ENCODE assay signal across 1 cellular context in the genomic region with DNA sequence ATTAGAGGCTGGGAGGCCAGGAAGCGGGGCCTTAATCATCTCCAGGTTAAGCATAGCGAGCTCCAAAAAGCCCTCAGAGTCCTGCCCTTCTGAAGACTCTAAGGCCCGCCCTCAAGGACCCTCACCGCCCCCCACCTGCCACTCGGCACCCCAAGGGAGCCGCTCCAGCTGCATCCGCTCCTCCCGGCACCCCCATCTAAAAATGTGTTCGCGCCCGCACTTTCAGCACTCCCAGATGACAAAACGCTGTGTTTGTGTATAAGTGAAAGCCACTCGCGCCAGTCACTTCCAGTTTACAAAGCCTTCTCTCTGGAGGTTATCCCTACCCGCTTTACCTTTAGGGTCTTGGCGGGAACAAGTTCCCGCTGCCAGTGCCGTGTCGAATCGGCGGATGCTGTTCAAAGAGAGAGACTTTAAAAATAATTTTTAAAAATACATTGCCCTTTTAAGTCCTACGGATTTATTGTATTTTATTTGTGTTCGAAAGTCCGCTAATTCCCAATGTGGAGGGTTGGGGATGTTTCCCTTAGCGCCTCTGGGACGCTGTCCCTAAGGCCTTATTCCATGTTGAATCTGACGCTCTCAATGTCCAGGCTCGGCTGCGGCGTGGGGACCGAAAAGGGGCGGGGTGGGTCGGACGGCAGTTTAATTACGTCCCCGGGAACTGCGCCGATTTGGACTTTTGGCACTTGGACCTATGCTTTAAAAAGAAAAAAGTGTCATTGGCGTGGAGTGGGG.
TF ChIP-seq lines count a peak whose summit lies in the region.

Gene DCLRE1A (minus strand): TSS at position 64 of the 738 bp plus-strand sequence. CDS start 900 bp downstream, outside the sequence.
Gene NHLRC2 (plus strand): TSS at position 643 of the 738 bp plus-strand sequence. CDS start 212 bp downstream, outside the sequence.

TF ChIP-seq in HEK293, 187 proteins besides CTCF, POLR2A, EP300 and RAD21 (continued from another document and continues in another):
- TF ChIP-seq ZNF501 (tag by site-specific recombination; IDR thresholded peaks at IDR 0.05): no peak
- TF ChIP-seq ZNF341 (tag by site-specific recombination; IDR thresholded peaks at IDR 0.05; ENCODE audit: low read depth): peak; percentile 78
- TF ChIP-seq MYNN (tag by site-specific recombination; IDR thresholded peaks at IDR 0.05; ENCODE audit: borderline replicate concordance): no peak
- TF ChIP-seq PRDM6 (tag by site-specific recombination; IDR thresholded peaks at IDR 0.05): no peak
- peak; percentile 20; the same call in 1 of the 2 replicates for TF ChIP-seq REST (tag by site-specific recombination; IDR thresholded peaks at IDR 0.05)
- no peak for TF ChIP-seq ZFP3 (tag by site-specific recombination; IDR thresholded peaks at IDR 0.05; ENCODE audit: low read depth)
- no peak for TF ChIP-seq ZNF830 (tag by site-specific recombination; IDR thresholded peaks at IDR 0.05; ENCODE audit: low read depth)
- TF ChIP-seq ZXDB (tag by site-specific recombination; IDR thresholded peaks at IDR 0.05): peak; percentile 72; the same call in 1 of the 2 replicates
- peak; percentile 78 for TF ChIP-seq ZBTB10 (tag by site-specific recombination; IDR thresholded peaks at IDR 0.05)
- peak; percentile 82 for TF ChIP-seq GLIS2 (tag by site-specific recombination; IDR thresholded peaks at IDR 0.05)
- TF ChIP-seq OSR2 (tag by site-specific recombination; IDR thresholded peaks at IDR 0.05): no peak
- no peak for TF ChIP-seq ZNF132 (tag by site-specific recombination; IDR thresholded peaks at IDR 0.05; ENCODE audit: borderline replicate concordance)
- TF ChIP-seq ZNF16 (tag by site-specific recombination; IDR thresholded peaks at IDR 0.05; ENCODE audit: low read depth): no peak
- TF ChIP-seq PBX3 (CRISPR knock-in tag; IDR thresholded peaks at IDR 0.05): no peak
- TF ChIP-seq ZNF837 (tag by site-specific recombination; IDR thresholded peaks at IDR 0.05): no peak
- no peak for TF ChIP-seq REPIN1 (tag by site-specific recombination; IDR thresholded peaks at IDR 0.05; ENCODE audit: low read depth)
- TF ChIP-seq GFI1B (tag by site-specific recombination; IDR thresholded peaks at IDR 0.05): no peak
- TF ChIP-seq ZNF654 (tag by site-specific recombination; IDR thresholded peaks at IDR 0.05; ENCODE audit: low read depth): no peak
- no peak for TF ChIP-seq ZNF26 (tag by site-specific recombination; IDR thresholded peaks at IDR 0.05)
- TF ChIP-seq ZNF19 (tag by site-specific recombination; IDR thresholded peaks at IDR 0.05; ENCODE audit: low read depth): no peak
- no peak for TF ChIP-seq ZNF148 (tag by site-specific recombination; IDR thresholded peaks at IDR 0.05; ENCODE audit: borderline replicate concordance)
- no peak for TF ChIP-seq ZNF155 (tag by site-specific recombination; IDR thresholded peaks at IDR 0.05)
- TF ChIP-seq ZBTB6 (tag by site-specific recombination; IDR thresholded peaks at IDR 0.05): no peak
- no peak for TF ChIP-seq ZNF621 (tag by site-specific recombination; IDR thresholded peaks at IDR 0.05)
- no peak for TF ChIP-seq ZNF280D (tag by site-specific recombination; IDR thresholded peaks at IDR 0.05)
- no peak for TF ChIP-seq ZNF202 (tag by site-specific recombination; IDR thresholded peaks at IDR 0.05; ENCODE audit: borderline replicate concordance)
- no peak for TF ChIP-seq ZNF354C (tag by site-specific recombination; IDR thresholded peaks at IDR 0.05; ENCODE audit: borderline replicate concordance, low read depth)
- no peak for TF ChIP-seq ZNF350 (tag by site-specific recombination; IDR thresholded peaks at IDR 0.05)
- no peak for TF ChIP-seq ZNF37A (tag by site-specific recombination; IDR thresholded peaks at IDR 0.05)
- peak; percentile 86; the same call in 1 of the 2 replicates for TF ChIP-seq KLF16 (tag by site-specific recombination; IDR thresholded peaks at IDR 0.05)
- peak; percentile 8; the same call in 1 of the 2 replicates for TF ChIP-seq ZNF664 (tag by site-specific recombination; IDR thresholded peaks at IDR 0.05)
- TF ChIP-seq KLF1 (tag by site-specific recombination; IDR thresholded peaks at IDR 0.05): peak; percentile 33; the same call in 1 of the 2 replicates
- TF ChIP-seq ZNF514 (tag by site-specific recombination; IDR thresholded peaks at IDR 0.05): no peak
- no peak for TF ChIP-seq ZNF48 (tag by site-specific recombination; IDR thresholded peaks at IDR 0.05)
